In genomic region chr15:48178612-48178931, GRCh38 we compare ENCODE assay signal across 1 cellular context.
TF ChIP-seq lines count a peak whose summit lies in the region.

No MANE protein-coding gene starts in this region.

TF ChIP-seq in GM12878, 131 proteins besides CTCF, POLR2A, EP300 and RAD21:
- 0 out of 2 replicates have a peak, but pooled peaks have one; percentile 12 for TF ChIP-seq ZBTB11 (CRISPR knock-in tag; IDR thresholded peaks at IDR 0.05)
- TF ChIP-seq REST (IDR thresholded peaks at IDR 0.05; ENCODE audit: low read depth, low read length), result no peak
TF ChIP-seq in GM12878: peak in this region for 1.
